In genomic region chr17:62966426-62967110, GRCh38 we compare ENCODE assay signal across 8 cellular contexts. TPM values are rescaled to one million over a fixed set of nuclear protein-coding genes. Genes with fewer than 3 reads are reported as not detected.
DNase-seq lines count a peak whose midpoint lies in the region; ATAC-seq, FAIRE-seq and TF ChIP-seq lines count a peak whose summit lies in the region.

No MANE protein-coding gene starts in this region.

- H4K5ac ChIP-seq in H1 (ENCODE audit: insufficient read length, low read depth, low read length): no peak overlapping the region

- no peaks in the 10 kb centered on the region for H3K79me1 ChIP-seq in H1 (ENCODE audit: low read depth, low read length)

- H3K4me3 Mint-ChIP-seq in activated CD4-positive, alpha-beta T cell treated with anti-CD3 and anti-CD28 coated beads, Interleukin-2, amount 10 ng/mL, durations not matched to agents 7 days and 5 days: peak overlapping the region; percentile 76

- no peak overlapping the region for H2BK12ac ChIP-seq in H1 (ENCODE audit: low read depth, low read length)

- peaks cover 0 to 1% of the 10 kb centered on the region in 2 experiments for H4K20me1 ChIP-seq in H1 (replicated peaks in 1 of 2; ENCODE audit: control insufficient read depth in 1 of 2, insufficient read depth in 2 of 2, low read length in 2 of 2)

- no peak overlapping the region for H3K14ac ChIP-seq in H1 (ENCODE audit: insufficient read length)

- CTCF ChIA-PET in activated CD4-positive, alpha-beta T cell treated with anti-CD3 and anti-CD28 coated beads, Interleukin-2, amount 10 ng/mL, durations not matched to agents 7 days and 5 days (lab: Charles Lee): no interaction called here
- CTCF ChIA-PET in H1 (lab: Charles Lee; ENCODE audit: partially characterized antibody): interaction anchor here (1.2 to 2.3 kb wide), 4 partner anchors 32 to 275 kb away, joined by 3 to 7 read pairs (median 4); no protein-coding TSS in a partner anchor

- peaks cover 49% of the 10 kb centered on the region for H3K27me3 Mint-ChIP-seq in activated CD4-positive, alpha-beta T cell treated with anti-CD3 and anti-CD28 coated beads, Interleukin-2, amount 10 ng/mL, durations not matched to agents 7 days and 5 days

- TF ChIP-seq RAD21 in H1 (IDR thresholded peaks at IDR 0.05 in 1 of 2, conservative IDR thresholded peaks at IDR 0.05 in 1 of 2; ENCODE audit: low read depth in 2 of 2, low read length in 2 of 2): no peak

- H3K23ac ChIP-seq in H1 (ENCODE audit: insufficient read length): no peak overlapping the region

- no peak for FAIRE-seq in H1 (lab: Jason Lieb, UNC)

- WGBS in HUES64: under 1% methylated on average over 76 of the region's 76 CpGs
- WGBS in H1 (ENCODE audit: extremely low coverage in 1 of 2, insufficient coverage in 1 of 2, insufficient read length in 1 of 2, insufficient replicate concordance in 2 of 2, low coverage in 1 of 2, low lambda C conversion rate in 2 of 2, missing lambda C conversion rate in 1 of 2), 2 experiments: 2% methylated on average over 51 of the region's 76 CpGs; no CpG with 5 or more reads in 1 of the 2 experiments

- H3K79me2 ChIP-seq in H1 (ENCODE audit: control insufficient read depth in 1 of 2, insufficient read depth in 2 of 2, low read length in 2 of 2): peaks cover 0 to 33% of the 10 kb centered on the region in 2 experiments; a peak in 2 of 4 replicates

- H3K27ac ChIP-seq in HUES64 (ENCODE audit: low read depth, low read length): no peak overlapping the region
- no peak overlapping the region for H3K27ac ChIP-seq in H1 (ENCODE audit: low read depth, low read length)
- H3K27ac ChIP-seq in mucosa of rectum (ENCODE audit: low read depth in 2 of 2, low read length in 2 of 2): peak overlapping the region; percentile 56 to 61

- peak; percentile 49 for ATAC-seq in GM18511 (IDR thresholded peaks at IDR 0.05; ENCODE audit: unreplicated experiment)

- H4K8ac ChIP-seq in H1 (ENCODE audit: extremely low read depth, insufficient read depth, low read length): no peak overlapping the region

- H3K4me1 ChIP-seq in HUES64 (ENCODE audit: insufficient read depth, low read length): peaks cover 23% of the 10 kb centered on the region
- H3K4me1 ChIP-seq in H1 (replicated peaks in 1 of 4; ENCODE audit: control insufficient read depth in 3 of 4, insufficient read depth in 4 of 4, low read length in 3 of 4): peaks cover 4 to 16% (median 9%) of the 10 kb centered on the region in 4 experiments; a peak in 6 of 7 replicates
- peaks cover 5 to 7% of the 10 kb centered on the region in 2 donors for H3K4me1 ChIP-seq in mucosa of rectum (ENCODE audit: control insufficient read depth in 2 of 2, insufficient read depth in 2 of 2, low read length in 2 of 2)

- H3K4me2 ChIP-seq in H1 (ENCODE audit: insufficient read depth in 1 of 2, low read depth in 2 of 2, low read length in 2 of 2): peak overlapping the region; percentile 87 to 100

- H3K18ac ChIP-seq in H1 (ENCODE audit: extremely low read depth, low read length): no peak overlapping the region

- H2BK5ac ChIP-seq in H1 (ENCODE audit: low read depth, low read length): no peak overlapping the region

- H2BK120ac ChIP-seq in H1 (replicated peaks; ENCODE audit: low read depth, low read length): no peak overlapping the region

- H3K36me3 Mint-ChIP-seq in activated CD4-positive, alpha-beta T cell treated with anti-CD3 and anti-CD28 coated beads, Interleukin-2, amount 10 ng/mL, durations not matched to agents 7 days and 5 days (ENCODE audit: low read depth): no peaks in the 10 kb centered on the region

- H3K9me3 Mint-ChIP-seq in activated CD4-positive, alpha-beta T cell treated with anti-CD3 and anti-CD28 coated beads, Interleukin-2, amount 10 ng/mL, durations not matched to agents 7 days and 5 days: no peaks in the 10 kb centered on the region

- H2BK20ac ChIP-seq in H1 (ENCODE audit: low read length): no peak overlapping the region

- H3K4me3 ChIP-seq in HUES64 (ENCODE audit: low read length) (peak overlapping the region; percentile 75), H1 (ENCODE audit: extremely low read depth in 1 of 4, insufficient read depth in 2 of 4, low read depth in 3 of 4, low read length in 4 of 4) (peak overlapping the region; percentile 50 to 95 (median 68)), mucosa of rectum (ENCODE audit: low read length in 2 of 2) (peak overlapping the region; percentile 78 to 79)

- TF ChIP-seq EP300 in H1 (IDR thresholded peaks at IDR 0.05; ENCODE audit: borderline replicate concordance in 1 of 2, low read depth in 2 of 2, low read length in 2 of 2): no peak

- peak overlapping the region; percentile 57 for H3K27ac Mint-ChIP-seq in activated CD4-positive, alpha-beta T cell treated with anti-CD3 and anti-CD28 coated beads, Interleukin-2, amount 10 ng/mL, durations not matched to agents 7 days and 5 days

- H3K56ac ChIP-seq in H1 (replicated peaks; ENCODE audit: insufficient read length, low read depth, low read length): no peak overlapping the region

- peaks cover 28% of the 10 kb centered on the region for H3K4me1 Mint-ChIP-seq in activated CD4-positive, alpha-beta T cell treated with anti-CD3 and anti-CD28 coated beads, Interleukin-2, amount 10 ng/mL, durations not matched to agents 7 days and 5 days

- peak overlapping the region; percentile 42; the same call in 1 of the 2 replicates for H2AFZ ChIP-seq in H1 (ENCODE audit: low read length)

- H3K9me3 ChIP-seq in HUES64 (ENCODE audit: insufficient read depth, low read depth, low read length) (no peaks in the 10 kb centered on the region), H1 (ENCODE audit: insufficient read depth in 2 of 2, low read depth in 1 of 2, low read length in 1 of 2) (peaks cover under 1 to 1% of the 10 kb centered on the region in 2 experiments; a peak in 1 of 4 replicates), mucosa of rectum (ENCODE audit: control insufficient read depth in 2 of 2, low read length in 2 of 2) (no peaks in the 10 kb centered on the region)

- H3K27me3 ChIP-seq in HUES64 (ENCODE audit: insufficient read depth, low read length): peaks cover 29% of the 10 kb centered on the region
- peaks cover 0 to 16% (median 7%) of the 10 kb centered on the region in 4 experiments; a peak in 5 of 7 replicates for H3K27me3 ChIP-seq in H1 (replicated peaks in 1 of 4; ENCODE audit: control insufficient read depth in 3 of 4, extremely low read depth in 1 of 4, insufficient read depth in 3 of 4, low read length in 3 of 4)
- no peaks in the 10 kb centered on the region for H3K27me3 ChIP-seq in mucosa of rectum (ENCODE audit: control insufficient read depth in 2 of 2, insufficient read depth in 2 of 2, low read length in 2 of 2)

- POLR2A ChIA-PET in activated CD4-positive, alpha-beta T cell treated with anti-CD3 and anti-CD28 coated beads, Interleukin-2, amount 10 ng/mL, durations not matched to agents 7 days and 5 days (lab: Charles Lee): interaction anchor here (0.6 kb wide), 1 partner anchor 68 kb away, joined by 3 read pairs; no protein-coding TSS in a partner anchor
- POLR2A ChIA-PET in H1 (lab: Charles Lee; ENCODE audit: partially characterized antibody): interaction anchor here (0.7 to 1.8 kb wide), 5 partner anchors 10 to 147 kb away, joined by 3 to 7 read pairs (median 3); no protein-coding TSS in a partner anchor

- H2BK15ac ChIP-seq in H1 (ENCODE audit: low read length): no peak overlapping the region

- no peak overlapping the region for H3K4ac ChIP-seq in H1 (replicated peaks; ENCODE audit: insufficient read length, low read depth, low read length)

- no peak for TF ChIP-seq CTCF in H1 (IDR thresholded peaks at IDR 0.05; ENCODE audit: control extremely low read depth in 1 of 3, insufficient read depth in 1 of 3, low read depth in 1 of 3, low read length in 3 of 3)

- no peak overlapping the region for H2AK5ac ChIP-seq in H1 (ENCODE audit: low read depth, low read length)

- peak overlapping the region; percentile 59 for H3K9ac ChIP-seq in HUES64 (ENCODE audit: low read depth, low read length)
- H3K9ac ChIP-seq in H1 (replicated peaks in 1 of 4; ENCODE audit: extremely low read depth in 1 of 4, low read depth in 3 of 4, low read length in 3 of 4): peak overlapping the region in 3 of 4 experiments; percentile 42 to 87 (median 61); a peak in 5 of 7 replicates
- H3K9ac ChIP-seq in mucosa of rectum (ENCODE audit: low read depth in 1 of 2, low read length in 2 of 2): peak overlapping the region; percentile 20 to 74

- H3K36me3 ChIP-seq in HUES64 (ENCODE audit: insufficient read depth, low read length) (no peaks in the 10 kb centered on the region), H1 (ENCODE audit: control insufficient read depth in 2 of 4, insufficient read depth in 4 of 4, low read length in 3 of 4) (no peaks in the 10 kb centered on the region), mucosa of rectum (ENCODE audit: control insufficient read depth in 2 of 2, insufficient read depth in 2 of 2, low read length in 2 of 2) (no peaks in the 10 kb centered on the region)

- H3K23me2 ChIP-seq in H1 (ENCODE audit: low read depth, low read length): peaks cover 8% of the 10 kb centered on the region

- TF ChIP-seq POLR2A in H1 (IDR thresholded peaks at IDR 0.05; ENCODE audit: control extremely low read depth in 1 of 2, low read depth in 2 of 2, low read length in 2 of 2): no peak

- no peak overlapping the region for H4K91ac ChIP-seq in H1 (replicated peaks; ENCODE audit: insufficient read length, low read length)

- DNase-seq in 8988T (peak; percentile 38), H1 (ENCODE audit: low read depth in 1 of 2, low spot score in 2 of 2) (peak in 1 of 2 experiments; percentile 69), HT-29 (ENCODE audit: low spot score) (no peak)
- peak; percentile 45 for DNase-seq in activated CD4-positive, alpha-beta T cell treated with anti-CD3 and anti-CD28 coated beads, Interleukin-2, amount 10 ng/mL, durations not matched to agents 7 days and 5 days
- peak; percentile 23 for DNase-seq in stimulated activated naive CD4-positive, alpha-beta T cell treated with Interleukin-2 at 50 U/mL for 16 hours (lab: John Stamatoyannopoulos, UW)

TF ChIP-seq in H1, 55 proteins besides CTCF, POLR2A, EP300 and RAD21 (continues in another document):
- peak; percentile 11; the same call in 1 of the 2 replicates for TF ChIP-seq PHF8 (conservative IDR thresholded peaks at IDR 0.05; ENCODE audit: low read depth, low read length)

RNA-seq across cellular contexts. Expression of gene TANC2, which starts 0.5 kb away (rescaled TPM):
- 3.9 TPM for polyA plus RNA-seq in HUES64 (2013, experiment 1 of 2)
- polyA plus RNA-seq in HUES64 (2013, experiment 2 of 2): 4.8 TPM
- 10 to 100 TPM in 1 of 2 experiments, 1 to 10 TPM in 1; 9.8 to 10.1 TPM for total RNA-seq in activated CD4-positive, alpha-beta T cell treated with anti-CD3 and anti-CD28 coated beads, Interleukin-2, amount 10 ng/mL, durations not matched to agents 7 days and 5 days
- 21.8 and 21.9 TPM in 2 replicates for total RNA-seq in H1 (2021; fragmentation: NEBNext Ultra II Directional; extraction: Animal tissue kit (Norgen Biotek cat#: 25700))
- polyA plus RNA-seq in H1 (2011; rRNA removed): 5.7 and 9.0 TPM in 2 replicates
- 4.7 TPM for polyA plus RNA-seq in H1 (2011; cell fraction: cytosol; rRNA removed)
- polyA plus RNA-seq in H1 (2011; cell fraction: nucleus; rRNA removed): 32.3 TPM
- polyA plus RNA-seq in H1 (2012, experiment 1 of 2): 4.8 to 8.5 TPM (median 5.7 TPM) in 4 replicates
- 0.29 TPM for polyA plus RNA-seq in H1 (2012, experiment 2 of 2)
- 3.2 TPM for polyA plus RNA-seq in H1 (2013, experiment 1 of 2)
- 2.5 TPM for polyA plus RNA-seq in H1 (2013, experiment 2 of 2)
- 111 and 121 TPM in 2 replicates for polyA minus RNA-seq in H1 (2011; rRNA and poly(A)+ RNA removed)
- 30.6 TPM for polyA minus RNA-seq in H1 (2011; cell fraction: cytosol; rRNA and poly(A)+ RNA removed)
- 184 TPM for polyA minus RNA-seq in H1 (2011; cell fraction: nucleus; rRNA and poly(A)+ RNA removed)
- total RNA-seq in HT-29 (2014; rRNA removed; shearing (Covaris generic)): 1.4 and 7.1 TPM in 2 replicates

Comparison
In these comparisons a context has a peak if more than half of its experiments do, and no peak if none do; other contexts are left out.
1. H3K27ac ChIP-seq: peak in mucosa of rectum (2 of 2); none in HUES64 (single experiment) and H1 (single experiment).
2. Peak in every context shown above with its lines, with median percentiles within 50 percentile points of each other: H3K4me3 ChIP-seq and H3K9ac ChIP-seq.